Comparison of ENCODE assay signal across 12 cellular contexts in the genomic region with DNA sequence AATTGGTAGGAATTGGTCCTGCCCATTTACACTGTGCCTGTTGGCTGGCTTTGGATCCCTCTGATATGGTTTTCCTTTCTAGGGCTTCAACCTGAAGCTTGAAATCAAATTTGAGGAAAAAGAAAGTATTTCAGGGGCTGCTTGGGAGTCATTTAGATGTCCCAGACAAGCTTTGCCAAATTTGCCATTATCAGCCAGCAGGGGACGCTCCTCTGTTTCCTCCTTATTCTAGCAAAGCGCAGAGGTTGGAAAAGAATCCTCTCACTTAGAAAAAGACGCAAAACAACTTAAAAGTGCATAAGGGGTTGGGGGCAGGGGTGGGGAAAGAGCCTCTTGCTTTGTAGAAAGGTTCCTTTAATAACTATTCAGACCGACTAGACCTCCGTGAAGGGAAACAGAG.
A peak's percentile ranks its signal among the peaks of the same experiment; 100 is the strongest.
DNase-seq lines count a peak whose midpoint lies in the region; ATAC-seq, FAIRE-seq and TF ChIP-seq lines count a peak whose summit lies in the region.
"Had no signal": no experiment of that assay in that cellular context is flagged by ENCODE, and none has a peak within 500 bp of the region (broad histone marks: within the 10 kb centered on the region; RNA-seq: fewer than 3 reads in every experiment).

No MANE protein-coding gene starts in this region.

- H2BK12ac ChIP-seq in H1 (ENCODE audit: low read depth, low read length) = no peak overlapping the region

- H4K5ac ChIP-seq in H1 (ENCODE audit: insufficient read length, low read depth, low read length) = no peak overlapping the region

- TF ChIP-seq EP300 in HepG2 (IDR thresholded peaks at IDR 0.05; ENCODE audit: low read depth in 2 of 2, low read length in 2 of 2) (no peak), HepG2 (CRISPR knock-in tag; IDR thresholded peaks at IDR 0.05; ENCODE audit: borderline replicate concordance) (no peak), H1 (IDR thresholded peaks at IDR 0.05; ENCODE audit: borderline replicate concordance in 1 of 2, low read depth in 2 of 2, low read length in 2 of 2) (no peak)

- H3K4me2 ChIP-seq in HepG2 (ENCODE audit: low read depth, low read length) = no peak overlapping the region
- H3K4me2 ChIP-seq in H1 (ENCODE audit: insufficient read depth in 1 of 2, low read depth in 2 of 2, low read length in 2 of 2) = no peak overlapping the region
- H3K4me2 ChIP-seq in MM.1S (ENCODE audit: low read depth, low read length) = no peak overlapping the region

- H4K91ac ChIP-seq in H1 (replicated peaks; ENCODE audit: insufficient read length, low read length) = no peak overlapping the region

- FAIRE-seq in HepG2 (lab: Jason Lieb, UNC) = no peak
- FAIRE-seq in H1 (lab: Jason Lieb, UNC) = peak; percentile 39
- FAIRE-seq: RCC 7860 had no signal

- H2BK15ac ChIP-seq in H1 (ENCODE audit: low read length) = no peak overlapping the region

- no peak overlapping the region for H2BK5ac ChIP-seq in H1 (ENCODE audit: low read depth, low read length)

- H3F3A ChIP-seq in MM.1S (ENCODE audit: insufficient read depth, low read length) = no peaks in the 10 kb centered on the region

- H4K20me1 ChIP-seq in HepG2 (ENCODE audit: insufficient read depth, low read length) = no peaks in the 10 kb centered on the region
- no peaks in the 10 kb centered on the region for H4K20me1 ChIP-seq in H1 (replicated peaks in 1 of 2; ENCODE audit: control insufficient read depth in 1 of 2, insufficient read depth in 2 of 2, low read length in 2 of 2)
- H4K20me1 ChIP-seq in MM.1S (ENCODE audit: insufficient read depth, low read length) = no peaks in the 10 kb centered on the region

- no peak overlapping the region for H3K23ac ChIP-seq in H1 (ENCODE audit: insufficient read length)

- no peak overlapping the region for H3K14ac ChIP-seq in H1 (ENCODE audit: insufficient read length)

- H3K27me3 ChIP-seq in HepG2 (ENCODE audit: control insufficient read depth in 1 of 2, insufficient read depth in 2 of 2, low read length in 2 of 2) = no peaks in the 10 kb centered on the region
- H3K27me3 ChIP-seq in right lobe of liver = no peaks in the 10 kb centered on the region
- H3K27me3 ChIP-seq in H1 (replicated peaks in 1 of 4; ENCODE audit: control insufficient read depth in 3 of 4, extremely low read depth in 1 of 4, insufficient read depth in 3 of 4, low read length in 3 of 4) = no peaks in the 10 kb centered on the region
- no peaks in the 10 kb centered on the region for H3K27me3 ChIP-seq in MM.1S (replicated peaks; ENCODE audit: insufficient read depth, low read length)
- no peaks in the 10 kb centered on the region for H3K27me3 ChIP-seq in vagina

- H3K79me2 ChIP-seq in HepG2 (ENCODE audit: insufficient read depth, low read length) (no peaks in the 10 kb centered on the region), H1 (ENCODE audit: control insufficient read depth in 1 of 2, insufficient read depth in 2 of 2, low read length in 2 of 2) (no peaks in the 10 kb centered on the region), MM.1S (ENCODE audit: low read length) (no peaks in the 10 kb centered on the region)

- H3K9me2 ChIP-seq in MM.1S (replicated peaks; ENCODE audit: insufficient read depth, low read length) = no peaks in the 10 kb centered on the region

- no TSS peak for BruUV-seq in HepG2 (replicated peaks; lab: Mats Ljungman, UMichigan)

- WGBS in HepG2 (ENCODE audit: low lambda C conversion rate) = 37% methylated on average over 5 of the region's 5 CpGs
- WGBS in right lobe of liver (ENCODE audit: insufficient coverage, low coverage, low lambda C conversion rate, missing lambda C conversion rate) = 32% methylated on average over 4 of the region's 5 CpGs
- 54% methylated on average over 4 of the region's 5 CpGs; no CpG with 5 or more reads in 1 of the 2 experiments for WGBS in H1 (ENCODE audit: extremely low coverage in 1 of 2, insufficient coverage in 1 of 2, insufficient read length in 1 of 2, insufficient replicate concordance in 2 of 2, low coverage in 1 of 2, low lambda C conversion rate in 2 of 2, missing lambda C conversion rate in 1 of 2), 2 experiments

- CTCF ChIA-PET in HepG2 (lab: Yijun Ruan, JAX; ENCODE audit: low intra/inter-chr PET ratio, low total read pairs) = no interaction called here
- CTCF ChIA-PET in H1 (lab: Charles Lee; ENCODE audit: partially characterized antibody) = interaction anchor here (0.6 to 2.1 kb wide), 13 partner anchors 14 to 306 kb away, joined by 3 to 9 read pairs (median 3); no protein-coding TSS in a partner anchor

- H3K9me3 ChIP-seq in HepG2 (ENCODE audit: low read length) (no peaks in the 10 kb centered on the region), right lobe of liver (no peaks in the 10 kb centered on the region), H1 (ENCODE audit: insufficient read depth in 2 of 2, low read depth in 1 of 2, low read length in 1 of 2) (no peaks in the 10 kb centered on the region), MM.1S (replicated peaks; ENCODE audit: insufficient read depth, low read length) (no peaks in the 10 kb centered on the region), vagina (no peaks in the 10 kb centered on the region)

- no peak overlapping the region for H3K56ac ChIP-seq in H1 (replicated peaks; ENCODE audit: insufficient read length, low read depth, low read length)

- H2BK20ac ChIP-seq in H1 (ENCODE audit: low read length) = no peak overlapping the region

- no peak overlapping the region for H3K9ac ChIP-seq in HepG2 (ENCODE audit: insufficient read depth, low read depth, low read length)
- no peak overlapping the region for H3K9ac ChIP-seq in H1 (replicated peaks in 1 of 4; ENCODE audit: extremely low read depth in 1 of 4, low read depth in 3 of 4, low read length in 3 of 4)
- H3K9ac ChIP-seq in MM.1S (ENCODE audit: low read length) = no peak overlapping the region

- TF ChIP-seq RAD21 in HepG2 (CRISPR knock-in tag; IDR thresholded peaks at IDR 0.05) = no peak
- TF ChIP-seq RAD21 in H1 (IDR thresholded peaks at IDR 0.05 in 1 of 2, conservative IDR thresholded peaks at IDR 0.05 in 1 of 2; ENCODE audit: low read depth in 2 of 2, low read length in 2 of 2) = peak; percentile 66 to 70

- TF ChIP-seq POLR2A in HepG2 (IDR thresholded peaks at IDR 0.05; ENCODE audit: insufficient read depth in 1 of 2, low read depth in 2 of 2, low read length in 2 of 2) (no peak), right lobe of liver (IDR thresholded peaks at IDR 0.05) (no peak), H1 (IDR thresholded peaks at IDR 0.05; ENCODE audit: control extremely low read depth in 1 of 2, low read depth in 2 of 2, low read length in 2 of 2) (no peak), vagina (IDR thresholded peaks at IDR 0.05) (no peak)

- peak; percentile 0 for DNase-seq in HepG2 (ENCODE audit: low spot score)
- no peak for DNase-seq in right lobe of liver
- DNase-seq in NAMALWA (ENCODE audit: low spot score) = peak; percentile 56
- DNase-seq in H1 (ENCODE audit: low read depth in 1 of 2, low spot score in 2 of 2) = peak; percentile 34 to 86
- no peak for DNase-seq in occipital lobe (lab: John Stamatoyannopoulos, UW)
- DNase-seq in MM.1S = no peak
- DNase-seq in vagina (ENCODE audit: extremely low spot score in 2 of 2) = no peak
- DNase-seq: activated naive CD4-positive, alpha-beta T cell treated with anti-CD3 and anti-CD28 coated beads, Interleukin-2, amount 50 U/mL, for 16 hours; DMS79 treated with DMSO at 0.1 percent for 48 hours; T-helper 9 cell had no signal

- in situ Hi-C loops in HepG2 (cut with HindIII; ENCODE audit: extremely low pct_ligation_motif_present, low pct_unique_long_range_greater_than_20kb) = no loop called here

- H3K4me1 ChIP-seq in HepG2 (ENCODE audit: insufficient read depth, low read length) = no peaks in the 10 kb centered on the region
- H3K4me1 ChIP-seq in right lobe of liver = no peaks in the 10 kb centered on the region
- no peaks in the 10 kb centered on the region for H3K4me1 ChIP-seq in H1 (replicated peaks in 1 of 4; ENCODE audit: control insufficient read depth in 3 of 4, insufficient read depth in 4 of 4, low read length in 3 of 4)
- H3K4me1 ChIP-seq in MM.1S (ENCODE audit: low read length) = no peaks in the 10 kb centered on the region
- H3K4me1 ChIP-seq in vagina = no peaks in the 10 kb centered on the region

- no peaks in the 10 kb centered on the region for H3K23me2 ChIP-seq in H1 (ENCODE audit: low read depth, low read length)

- POLR2A ChIA-PET in HepG2 (lab: Yijun Ruan, JAX) = no interaction called here
- POLR2A ChIA-PET in H1 (lab: Charles Lee; ENCODE audit: partially characterized antibody) = no interaction called here

- no peak for TF ChIP-seq CTCF in HepG2 (CRISPR knock-in tag; IDR thresholded peaks at IDR 0.05)
- no peak for TF ChIP-seq CTCF in right lobe of liver (IDR thresholded peaks at IDR 0.05)
- TF ChIP-seq CTCF in H1 (IDR thresholded peaks at IDR 0.05; ENCODE audit: control extremely low read depth in 1 of 3, insufficient read depth in 1 of 3, low read depth in 1 of 3, low read length in 3 of 3) = peak; percentile 28 to 74 (median 50)
- no peak for TF ChIP-seq CTCF in MM.1S (IDR thresholded peaks at IDR 0.05; ENCODE audit: low read length)
- no peak for TF ChIP-seq CTCF in vagina (IDR thresholded peaks at IDR 0.05)

- H2AK5ac ChIP-seq in H1 (ENCODE audit: low read depth, low read length) = no peak overlapping the region

- H3K4me3 ChIP-seq in HepG2 (replicated peaks in 1 of 3; ENCODE audit: insufficient read depth in 1 of 3, low read depth in 2 of 3, low read length in 3 of 3) (no peak overlapping the region), right lobe of liver (no peak overlapping the region), H1 (ENCODE audit: extremely low read depth in 1 of 4, insufficient read depth in 2 of 4, low read depth in 3 of 4, low read length in 4 of 4) (no peak overlapping the region), MM.1S (ENCODE audit: low read length) (no peak overlapping the region), vagina (no peak overlapping the region)

- H2AFZ ChIP-seq in HepG2 (ENCODE audit: low read length) (no peak overlapping the region), H1 (ENCODE audit: low read length) (peak overlapping the region; percentile 94), MM.1S (ENCODE audit: low read length) (no peak overlapping the region)

- H2BK120ac ChIP-seq in H1 (replicated peaks; ENCODE audit: low read depth, low read length) = no peak overlapping the region

- H3K27ac ChIP-seq in HepG2 (ENCODE audit: extremely low read length, insufficient read depth, low read length) = no peak overlapping the region
- H3K27ac ChIP-seq in right lobe of liver = no peak overlapping the region
- H3K27ac ChIP-seq in H1 (ENCODE audit: low read depth, low read length) = no peak overlapping the region
- no peak overlapping the region for H3K27ac ChIP-seq in MM.1S (ENCODE audit: low read length)
- H3K27ac ChIP-seq in vagina = no peak overlapping the region

- ATAC-seq in HepG2 (peak; percentile 31; the same call in 1 of the 3 replicates), right lobe of liver (no peak), GM21528 (IDR thresholded peaks at IDR 0.05; ENCODE audit: low FRiP score, unreplicated experiment) (no peak)

- no peak overlapping the region for H3K4ac ChIP-seq in H1 (replicated peaks; ENCODE audit: insufficient read length, low read depth, low read length)

- intact Hi-C loops in HepG2 (cut with micrococcal nuclease; ENCODE audit: unreplicated experiment) (no loop called here), right lobe of liver (cut with DNase I) (no loop called here), vagina (cut with DNase I) (no loop called here)

- H3K79me1 ChIP-seq in H1 (ENCODE audit: low read depth, low read length) = no peaks in the 10 kb centered on the region

- H3K18ac ChIP-seq in H1 (ENCODE audit: extremely low read depth, low read length) = no peak overlapping the region

- H4K8ac ChIP-seq in H1 (ENCODE audit: extremely low read depth, insufficient read depth, low read length) = no peak overlapping the region

- H3K36me3 ChIP-seq in HepG2 (replicated peaks in 1 of 2; ENCODE audit: control insufficient read depth in 1 of 2, insufficient read depth in 2 of 2, low read length in 2 of 2) (no peaks in the 10 kb centered on the region), right lobe of liver (no peaks in the 10 kb centered on the region), H1 (ENCODE audit: control insufficient read depth in 2 of 4, insufficient read depth in 4 of 4, low read length in 3 of 4) (no peaks in the 10 kb centered on the region), MM.1S (replicated peaks; ENCODE audit: insufficient read depth, low read length) (no peaks in the 10 kb centered on the region), vagina (no peaks in the 10 kb centered on the region)

Comparison
In these comparisons a context has a peak if more than half of its experiments do, and no peak if none do; other contexts are left out.
1. DNase-seq: peak in HepG2 (single experiment), NAMALWA (single experiment) and H1 (2 of 2); none in right lobe of liver (0 of 3), occipital lobe (single experiment), MM.1S (single experiment) and vagina (0 of 2).
2. CTCF ChIP-seq: peak in H1 (3 of 3); none in HepG2 (single experiment), right lobe of liver (0 of 4), MM.1S (single experiment) and vagina (0 of 3).